ENCODE assay signal across 1 cellular context in genomic region chr22:50535113-50535512, GRCh38.
A peak's percentile ranks its signal among the peaks of the same experiment; 100 is the strongest.
TF ChIP-seq lines count a peak whose summit lies in the region.

No MANE protein-coding gene starts in this region.

TF ChIP-seq in GM12878, 131 proteins besides CTCF, POLR2A, EP300 and RAD21:
- TF ChIP-seq ZNF592 (IDR thresholded peaks at IDR 0.05) (no peak), TAF1 (IDR thresholded peaks at IDR 0.05; ENCODE audit: borderline replicate concordance, low read depth, low read length) (peak; percentile 34; the same call in 1 of the 2 replicates), MYB (IDR thresholded peaks at IDR 0.05; ENCODE audit: borderline replicate concordance, low read depth, low read length) (no peak), SP1 (IDR thresholded peaks at IDR 0.05; ENCODE audit: low read depth, low read length) (no peak), BCLAF1 (IDR thresholded peaks at IDR 0.05) (no peak), PML (IDR thresholded peaks at IDR 0.05; ENCODE audit: low read length) (no peak), NFXL1 (IDR thresholded peaks at IDR 0.05; ENCODE audit: borderline replicate concordance) (no peak)
